Comparison of ENCODE assay signal across 21 cellular contexts in genomic region chr21:31682625-31683024, GRCh38. TPM values are rescaled to one million over a fixed set of nuclear protein-coding genes. Genes with fewer than 3 reads are reported as not detected.
A peak's percentile ranks its signal among the peaks of the same experiment; 100 is the strongest.
DNase-seq lines count a peak whose midpoint lies in the region; ATAC-seq and TF ChIP-seq lines count a peak whose summit lies in the region.
"Had no signal": no experiment of that assay in that cellular context is flagged by ENCODE, and none has a peak within 500 bp of the region (broad histone marks: within the 10 kb centered on the region; RNA-seq: fewer than 3 reads in every experiment).

No MANE protein-coding gene starts in this region.

- no peak overlapping the region for H3K27ac Mint-ChIP-seq in type B pancreatic cell
- H3K27ac Mint-ChIP-seq: CD4-positive, alpha-beta T cell; T-cell had no signal

- no peak for TF ChIP-seq CTCF in fibroblast of pulmonary artery (IDR thresholded peaks at IDR 0.05; ENCODE audit: low read length, missing control alignments)
- TF ChIP-seq CTCF in type B pancreatic cell (conservative IDR thresholded peaks at IDR 0.05) = no peak

- H3K4me1 Mint-ChIP-seq in type B pancreatic cell (ENCODE audit: unreplicated experiment) = no peaks in the 10 kb centered on the region

- DNase-seq in EL (peak; percentile 34), fibroblast of pulmonary artery (ENCODE audit: low read depth) (peak; percentile 20), NCI-H2107 treated with DMSO at 0.1 percent for 48 hours (lab: John Stamatoyannopoulos, UW; ENCODE audit: unreplicated experiment) (no peak), SW 1271 (lab: John Stamatoyannopoulos, UW) (no peak), type B pancreatic cell (ENCODE audit: extremely low spot score, unreplicated experiment) (no peak)
- DNase-seq: CD4-positive, alpha-beta T cell; COR-L47; DMS79; GOT3; Karpas-422; NCI-H1694 treated with DMSO at 0.1 percent for 48 hours; NCI-H2081 treated with DMSO at 0.1 percent for 48 hours; NCI-H446 treated with DMSO at 0.1 percent for 48 hours; NCI-H526 treated with DMSO at 0.1 percent for 48 hours; SHP77; T-cell had no signal

- H3K4me3 Mint-ChIP-seq in type B pancreatic cell = no peak overlapping the region
- H3K4me3 Mint-ChIP-seq: CD4-positive, alpha-beta T cell; T-cell had no signal

- no peaks in the 10 kb centered on the region for H3K27me3 Mint-ChIP-seq in type B pancreatic cell
- H3K27me3 Mint-ChIP-seq: CD4-positive, alpha-beta T cell; T-cell had no signal

- peak; percentile 52 for ATAC-seq in SK-N-SH treated with all-trans-retinoic acid at 6 μM for 48 hours
- ATAC-seq in GM21786 (IDR thresholded peaks at IDR 0.05; ENCODE audit: unreplicated experiment) = no peak
- ATAC-seq: A549, T-cell had no signal

- H3K9me3 Mint-ChIP-seq in type B pancreatic cell = no peaks in the 10 kb centered on the region
- H3K9me3 Mint-ChIP-seq: CD4-positive, alpha-beta T cell; T-cell had no signal

- peaks cover 35% of the 10 kb centered on the region for H3K36me3 Mint-ChIP-seq in type B pancreatic cell

- no peak overlapping the region for H3K4me3 ChIP-seq in fibroblast of pulmonary artery (replicated peaks; ENCODE audit: low read depth, low read length)
- H3K4me3 ChIP-seq: A549, BLaER1, SK-N-MC had no signal

TF ChIP-seq in SK-N-SH treated with all-trans-retinoic acid at 6 μM for 48 hours, 23 proteins besides CTCF, POLR2A, EP300 and RAD21:
- TF ChIP-seq ZFP30 (CRISPR knock-in tag; IDR thresholded peaks at IDR 0.05) = no peak
- TF ChIP-seq ARNTL (CRISPR knock-in tag; IDR thresholded peaks at IDR 0.05; ENCODE audit: borderline replicate concordance, low read depth) = no peak
- no peak for TF ChIP-seq ISL1 (CRISPR knock-in tag; IDR thresholded peaks at IDR 0.05)
- TF ChIP-seq, protein P1, sequence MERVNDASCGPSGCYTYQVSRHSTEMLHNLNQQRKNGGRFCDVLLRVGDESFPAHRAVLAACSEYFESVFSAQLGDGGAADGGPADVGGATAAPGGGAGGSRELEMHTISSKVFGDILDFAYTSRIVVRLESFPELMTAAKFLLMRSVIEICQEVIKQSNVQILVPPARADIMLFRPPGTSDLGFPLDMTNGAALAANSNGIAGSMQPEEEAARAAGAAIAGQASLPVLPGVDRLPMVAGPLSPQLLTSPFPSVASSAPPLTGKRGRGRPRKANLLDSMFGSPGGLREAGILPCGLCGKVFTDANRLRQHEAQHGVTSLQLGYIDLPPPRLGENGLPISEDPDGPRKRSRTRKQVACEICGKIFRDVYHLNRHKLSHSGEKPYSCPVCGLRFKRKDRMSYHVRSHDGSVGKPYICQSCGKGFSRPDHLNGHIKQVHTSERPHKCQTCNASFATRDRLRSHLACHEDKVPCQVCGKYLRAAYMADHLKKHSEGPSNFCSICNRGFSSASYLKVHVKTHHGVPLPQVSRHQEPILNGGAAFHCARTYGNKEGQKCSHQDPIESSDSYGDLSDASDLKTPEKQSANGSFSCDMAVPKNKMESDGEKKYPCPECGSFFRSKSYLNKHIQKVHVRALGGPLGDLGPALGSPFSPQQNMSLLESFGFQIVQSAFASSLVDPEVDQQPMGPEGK (CRISPR knock-in tag; IDR thresholded peaks at IDR 0.05; ENCODE audit: borderline replicate concordance) = no peak
- no peak for TF ChIP-seq BACH2 (CRISPR knock-in tag; IDR thresholded peaks at IDR 0.05; ENCODE audit: borderline replicate concordance)
- no peak for TF ChIP-seq RARB (CRISPR knock-in tag; IDR thresholded peaks at IDR 0.05)
- TF ChIP-seq ESRRG (CRISPR knock-in tag; IDR thresholded peaks at IDR 0.05) = no peak
- no peak for TF ChIP-seq ZNF565 (CRISPR knock-in tag; conservative IDR thresholded peaks at IDR 0.05; ENCODE audit: low read depth)

RNA-seq across cellular contexts. Expression of gene SOD1, which starts 23.1 kb away (rescaled TPM):
- total RNA-seq in type B pancreatic cell (ENCODE audit: low replicate concordance) = 171 and 232 TPM in 2 replicates

RNA-seq across cellular contexts. Expression of gene SCAF4, which starts 49.3 kb away (rescaled TPM):
- total RNA-seq in type B pancreatic cell (ENCODE audit: low replicate concordance) = 38.8 and 53.2 TPM in 2 replicates

Comparison
In these comparisons a context has a peak if more than half of its experiments do, and no peak if none do; other contexts are left out.
1. DNase-seq: peak in EL (single experiment) and fibroblast of pulmonary artery (single experiment); none in NCI-H2107 treated with DMSO at 0.1 percent for 48 hours (single experiment), SW 1271 (0 of 2) and type B pancreatic cell (single experiment).